Comparison of ENCODE assay signal across 21 cellular contexts in genomic region chr4:25133132-25133531, GRCh38. TPM values are rescaled to one million over a fixed set of nuclear protein-coding genes. Genes with fewer than 3 reads are reported as not detected.
DNase-seq lines count a peak whose midpoint lies in the region; ATAC-seq, FAIRE-seq and TF ChIP-seq lines count a peak whose summit lies in the region.
"Had no signal": no experiment of that assay in that cellular context is flagged by ENCODE, and none has a peak within 500 bp of the region (broad histone marks: within the 10 kb centered on the region; RNA-seq: fewer than 3 reads in every experiment).

No MANE protein-coding gene starts in this region.

- H3K4me3 Mint-ChIP-seq in mesothelial cell of epicardium: no peak overlapping the region
- H3K4me3 Mint-ChIP-seq: CD14-positive monocyte; CD4-positive, alpha-beta memory T cell; HFFc6 had no signal

- H4K20me1 ChIP-seq in HepG2 (ENCODE audit: insufficient read depth, low read length): no peaks in the 10 kb centered on the region
- no peaks in the 10 kb centered on the region for H4K20me1 ChIP-seq in osteoblast (ENCODE audit: insufficient read depth, low read length)
- H4K20me1 ChIP-seq: BLaER1 had no signal

- TF ChIP-seq CTCF in HepG2 (CRISPR knock-in tag; IDR thresholded peaks at IDR 0.05): no peak
- TF ChIP-seq CTCF in right lobe of liver (IDR thresholded peaks at IDR 0.05): no peak
- no peak for TF ChIP-seq CTCF in mesothelial cell of epicardium (IDR thresholded peaks at IDR 0.05; ENCODE audit: unreplicated experiment)
- no peak for TF ChIP-seq CTCF in osteoblast (IDR thresholded peaks at IDR 0.05; ENCODE audit: extremely low read depth, low read depth, low read length)

- H3K79me2 ChIP-seq in HepG2 (ENCODE audit: insufficient read depth, low read length): no peaks in the 10 kb centered on the region
- H3K79me2 ChIP-seq in osteoblast (ENCODE audit: insufficient read depth, low read length): no peaks in the 10 kb centered on the region

- H3K36me3 ChIP-seq in HepG2 (replicated peaks in 1 of 2; ENCODE audit: control insufficient read depth in 1 of 2, insufficient read depth in 2 of 2, low read length in 2 of 2) (no peaks in the 10 kb centered on the region), right lobe of liver (no peaks in the 10 kb centered on the region), osteoblast (ENCODE audit: insufficient read depth, low read length) (no peaks in the 10 kb centered on the region)

- H3K4me2 ChIP-seq in HepG2 (ENCODE audit: low read depth, low read length): peak overlapping the region; percentile 46
- H3K4me2 ChIP-seq in osteoblast (ENCODE audit: insufficient read depth, low read length): no peak overlapping the region
- H3K4me2 ChIP-seq: BLaER1 had no signal

- no peak for TF ChIP-seq RAD21 in HepG2 (CRISPR knock-in tag; IDR thresholded peaks at IDR 0.05)

- peaks cover 31% of the 10 kb centered on the region for H3K36me3 Mint-ChIP-seq in mesothelial cell of epicardium

- peaks cover 29% of the 10 kb centered on the region for H3K4me1 ChIP-seq in HepG2 (ENCODE audit: insufficient read depth, low read length)
- no peaks in the 10 kb centered on the region for H3K4me1 ChIP-seq in right lobe of liver
- H3K4me1 ChIP-seq in osteoblast (ENCODE audit: insufficient read depth, low read length): peaks cover 4% of the 10 kb centered on the region
- H3K4me1 ChIP-seq: BLaER1 had no signal

- H3K4me1 Mint-ChIP-seq in mesothelial cell of epicardium: no peaks in the 10 kb centered on the region
- H3K4me1 Mint-ChIP-seq: CD14-positive monocyte had no signal

- intact Hi-C loops in HepG2 (cut with micrococcal nuclease; ENCODE audit: unreplicated experiment) (no loop called here), right lobe of liver (cut with DNase I) (no loop called here)

- H3K9ac ChIP-seq in HepG2 (ENCODE audit: insufficient read depth, low read depth, low read length): 0 out of 2 replicates have a peak overlapping the region, but pooled peaks have one; percentile 13
- H3K9ac ChIP-seq: BLaER1 had no signal

- peak overlapping the region; percentile 30 for H3K27ac Mint-ChIP-seq in mesothelial cell of epicardium
- H3K27ac Mint-ChIP-seq: CD14-positive monocyte, HFFc6 had no signal

- DNase-seq in HepG2 (ENCODE audit: low spot score) (peak; percentile 80), right lobe of liver (no peak), mesothelial cell of epicardium (ENCODE audit: low spot score in 2 of 2, unreplicated experiment in 2 of 2) (no peak), osteoblast (ENCODE audit: insufficient read length, low spot score, missing footprints) (peak; percentile 66), COLO668 (lab: John Stamatoyannopoulos, UW; ENCODE audit: unreplicated experiment) (no peak), RCC 7860 (ENCODE audit: low spot score) (no peak), NCI-H187 (lab: John Stamatoyannopoulos, UW) (no peak)
- DNase-seq: 8988T; CD4-positive, alpha-beta memory T cell; DMS 273 treated with DMSO at 0.1 percent for 48 hours; DMS53; DND-41; EL; GOT3; H7; HFFc6 had no signal

- TF ChIP-seq EP300 in HepG2 (IDR thresholded peaks at IDR 0.05; ENCODE audit: low read depth in 2 of 2, low read length in 2 of 2): 0 out of 4 replicates have a peak, but pooled peaks of 1 of the 2 experiments have one; percentile 6
- no peak for TF ChIP-seq EP300 in HepG2 (CRISPR knock-in tag; IDR thresholded peaks at IDR 0.05; ENCODE audit: borderline replicate concordance)

- in situ Hi-C loops in HepG2 (cut with HindIII; ENCODE audit: extremely low pct_ligation_motif_present, low pct_unique_long_range_greater_than_20kb): no loop called here

- no TSS peak for BruUV-seq in HepG2 (replicated peaks; lab: Mats Ljungman, UMichigan)

- H3K27me3 ChIP-seq in HepG2 (ENCODE audit: control insufficient read depth in 1 of 2, insufficient read depth in 2 of 2, low read length in 2 of 2) (no peaks in the 10 kb centered on the region), right lobe of liver (no peaks in the 10 kb centered on the region), osteoblast (ENCODE audit: insufficient read depth, low read length) (no peaks in the 10 kb centered on the region)
- H3K27me3 ChIP-seq: BLaER1 had no signal

- no peak overlapping the region for H3K4me3 ChIP-seq in HepG2 (replicated peaks in 1 of 3; ENCODE audit: insufficient read depth in 1 of 3, low read depth in 2 of 3, low read length in 3 of 3)
- H3K4me3 ChIP-seq in right lobe of liver: no peak overlapping the region
- no peak overlapping the region for H3K4me3 ChIP-seq in osteoblast (ENCODE audit: insufficient read depth, low read length)
- H3K4me3 ChIP-seq: BLaER1, GM12878 had no signal

- FAIRE-seq in HepG2 (lab: Jason Lieb, UNC) (peak; percentile 58), RCC 7860 (lab: Jason Lieb, UNC) (no peak)
- FAIRE-seq: GM12878 had no signal

- POLR2A ChIA-PET in HepG2 (lab: Yijun Ruan, JAX): interaction anchor here (1.1 kb wide), 1 partner anchor 27 kb away, joined by 3 read pairs; the partner anchor contains the start of gene SEPSECS

- CTCF ChIA-PET in HepG2 (lab: Yijun Ruan, JAX; ENCODE audit: low intra/inter-chr PET ratio, low total read pairs): no interaction called here

- ATAC-seq in HepG2 (peak; percentile 88), right lobe of liver (no peak)
- ATAC-seq: GM12878, HCT116 had no signal

- no peaks in the 10 kb centered on the region for H3K27me3 Mint-ChIP-seq in mesothelial cell of epicardium (ENCODE audit: low read depth)
- H3K27me3 Mint-ChIP-seq: CD4-positive, alpha-beta memory T cell had no signal

- H2AFZ ChIP-seq in HepG2 (ENCODE audit: low read length) (no peak overlapping the region), osteoblast (ENCODE audit: low read length) (no peak overlapping the region)

- TF ChIP-seq POLR2A in HepG2 (IDR thresholded peaks at IDR 0.05; ENCODE audit: insufficient read depth in 1 of 2, low read depth in 2 of 2, low read length in 2 of 2): no peak
- no peak for TF ChIP-seq POLR2A in right lobe of liver (IDR thresholded peaks at IDR 0.05)

- H3K27ac ChIP-seq in HepG2 (ENCODE audit: extremely low read length, insufficient read depth, low read length) (peak overlapping the region; percentile 61), right lobe of liver (no peak overlapping the region), osteoblast (ENCODE audit: low read depth, low read length) (no peak overlapping the region)
- H3K27ac ChIP-seq: BLaER1, HL-60 had no signal

- peaks cover 28% of the 10 kb centered on the region for H3K9me3 Mint-ChIP-seq in mesothelial cell of epicardium
- H3K9me3 Mint-ChIP-seq: HFFc6 had no signal

- H3K9me3 ChIP-seq in HepG2 (ENCODE audit: low read length): no peaks in the 10 kb centered on the region
- no peaks in the 10 kb centered on the region for H3K9me3 ChIP-seq in right lobe of liver
- no peaks in the 10 kb centered on the region for H3K9me3 ChIP-seq in osteoblast (ENCODE audit: low read depth, low read length)

TF ChIP-seq in HepG2, 621 proteins besides CTCF, POLR2A, EP300 and RAD21 (continues in another document):
- TF ChIP-seq FOXA3 (CRISPR knock-in tag; IDR thresholded peaks at IDR 0.05) (0 out of 2 replicates have a peak, but pooled peaks have one; percentile 12), SOX6 (IDR thresholded peaks at IDR 0.05) (no peak), SOX6 (CRISPR knock-in tag; IDR thresholded peaks at IDR 0.05) (peak; percentile 25; the same call in 1 of the 2 replicates), MNT (IDR thresholded peaks at IDR 0.05) (no peak), EED (CRISPR knock-in tag; IDR thresholded peaks at IDR 0.05) (no peak), SIX1 (CRISPR knock-in tag; IDR thresholded peaks at IDR 0.05; ENCODE audit: borderline replicate concordance) (peak; percentile 60; the same call in 1 of the 2 replicates)

RNA-seq across cellular contexts. Expression of gene SEPSECS, which starts 27.1 kb away (rescaled TPM):
- total RNA-seq in HepG2 (2016; rRNA removed; fragmentation: Illumina TruSeq; extraction: Trizol) (14.3 and 17.1 TPM in 2 replicates), right lobe of liver (10 to 100 TPM; 17.0 to 26.6 (median 22.7) TPM), mesothelial cell of epicardium (8.9 to 10.3 TPM (median 9.2 TPM) in 3 replicates), osteoblast (8.3 and 9.1 TPM in 2 replicates)
- 33.7 and 40.0 TPM in 2 replicates for total RNA-seq in HepG2 (2016; cell fraction: cytosol; rRNA removed; fragmentation: Illumina TruSeq; extraction: Trizol; ENCODE audit: low read depth)
- 13.3 and 16.6 TPM in 2 replicates for total RNA-seq in HepG2 (2016; cell fraction: insoluble cytoplasmic fraction; rRNA removed; fragmentation: Illumina TruSeq; extraction: Trizol)
- total RNA-seq in HepG2 (2016; cell fraction: membrane; rRNA removed; fragmentation: Illumina TruSeq; extraction: Trizol): 18.7 and 20.0 TPM in 2 replicates
- 20.9 and 21.1 TPM in 2 replicates for total RNA-seq in HepG2 (2016; cell fraction: nucleus; rRNA removed; fragmentation: Illumina TruSeq; extraction: Trizol)
- 8.2 and 9.4 TPM in 2 replicates for polyA plus RNA-seq in HepG2 (2011; rRNA removed)
- polyA plus RNA-seq in HepG2 (2011; cell fraction: cytosol; rRNA removed): 3.3 and 4.8 TPM in 2 replicates
- 8.3 and 10.6 TPM in 2 replicates for polyA plus RNA-seq in HepG2 (2011; cell fraction: nucleus; rRNA removed)
- polyA plus RNA-seq in HepG2 (2012): 10.0 and 14.1 TPM in 2 replicates
- polyA plus RNA-seq in HepG2 (2016; cell fraction: cytosol; fragmentation: Illumina TruSeq; extraction: Trizol; ENCODE audit: low read depth): 0.59 and 0.72 TPM in 2 replicates
- polyA plus RNA-seq in HepG2 (2016; cell fraction: insoluble cytoplasmic fraction; fragmentation: Illumina TruSeq; extraction: Trizol; ENCODE audit: low read depth): 7.3 and 8.6 TPM in 2 replicates
- polyA plus RNA-seq in HepG2 (2016; cell fraction: membrane; fragmentation: Illumina TruSeq; extraction: Trizol; ENCODE audit: low read depth): 1.5 and 1.7 TPM in 2 replicates
- 14.0 and 14.4 TPM in 2 replicates for polyA plus RNA-seq in HepG2 (2016; cell fraction: nucleus; fragmentation: Illumina TruSeq; extraction: Trizol; ENCODE audit: insufficient read depth, low read depth)
- 4.3 and 5.5 TPM in 2 replicates for polyA minus RNA-seq in HepG2 (2011; rRNA and poly(A)+ RNA removed; ENCODE audit: low replicate concordance)
- 9.5 and 17.6 TPM in 2 replicates for polyA minus RNA-seq in HepG2 (2011; cell fraction: cytosol; rRNA and poly(A)+ RNA removed)
- polyA minus RNA-seq in HepG2 (2011; cell fraction: nucleus; rRNA and poly(A)+ RNA removed): 60.2 and 61.7 TPM in 2 replicates

Comparison
In these comparisons a context has a peak if more than half of its experiments do, and no peak if none do; other contexts are left out.
1. DNase-seq: peak in HepG2 (single experiment) and osteoblast (single experiment); none in right lobe of liver (0 of 3), mesothelial cell of epicardium (0 of 2), COLO668 (single experiment), RCC 7860 (single experiment) and NCI-H187 (0 of 2).